ENCODE assay signal across 9 cellular contexts in the genomic region with DNA sequence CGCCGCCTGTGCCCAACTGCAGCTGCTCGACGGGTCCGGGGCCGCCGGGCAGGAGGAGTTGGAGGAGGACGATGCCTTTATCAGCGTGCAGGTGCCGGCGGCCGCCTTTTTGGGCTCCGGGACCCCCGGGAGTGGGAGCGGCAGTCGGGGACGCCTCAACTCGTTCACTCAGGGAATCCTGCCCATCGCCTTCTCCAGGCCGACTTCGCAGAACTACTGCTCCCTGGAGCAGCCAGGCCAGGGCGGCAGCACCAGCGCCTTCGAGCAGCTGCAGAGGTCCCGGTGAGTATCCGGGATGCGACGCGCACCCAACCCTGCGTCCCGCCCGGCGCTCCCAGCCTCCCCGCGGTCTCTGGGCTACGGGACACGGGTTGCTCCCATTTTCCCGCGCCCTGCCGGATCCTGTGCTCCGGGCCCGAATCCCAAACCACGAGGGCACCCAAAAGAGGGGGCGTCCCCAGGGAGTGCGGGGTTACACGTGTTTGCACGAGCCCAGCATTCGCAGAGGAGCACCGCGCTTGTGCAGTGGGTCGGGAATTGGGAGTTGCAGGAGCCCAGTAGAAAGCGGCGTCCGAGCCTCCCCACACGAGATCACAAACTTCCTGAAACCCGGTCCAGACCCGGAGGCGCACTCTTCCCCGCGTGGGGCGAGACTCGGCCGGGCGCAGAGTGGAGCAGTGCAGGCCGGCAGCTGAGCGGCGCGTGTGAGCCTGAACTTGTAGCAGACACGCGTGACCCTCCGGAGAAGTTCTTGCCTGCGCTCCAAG. TPM values are rescaled to one million over a fixed set of nuclear protein-coding genes. Genes with fewer than 3 reads are reported as not detected.
DNase-seq lines count a peak whose midpoint lies in the region.
"Had no signal": no experiment of that assay in that cellular context is flagged by ENCODE, and none has a peak within 500 bp of the region (broad histone marks: within the 10 kb centered on the region; RNA-seq: fewer than 3 reads in every experiment).

No MANE protein-coding gene starts in this region.

- peaks cover 2% of the 10 kb centered on the region for H3K27me3 ChIP-seq in rectal smooth muscle tissue (ENCODE audit: control insufficient read depth, insufficient read depth, low read length)

- DNase-seq in activated naive CD4-positive, alpha-beta T cell treated with Interleukin-2 at 50 U/mL for 16 hours = no peak
- peak; percentile 26 for DNase-seq in activated naive CD8-positive, alpha-beta T cell treated with anti-CD3 and anti-CD28 coated beads for 36 hours
- DNase-seq in hepatic stellate cell (ENCODE audit: low spot score) (peak; percentile 62), NCI-H2029 treated with DMSO at 0.1 percent for 48 hours (lab: John Stamatoyannopoulos, UW) (no peak), medulla oblongata (ENCODE audit: extremely low spot score) (no peak)

- H3K4me3 ChIP-seq in rectal smooth muscle tissue (ENCODE audit: low read length) = peak overlapping the region; percentile 71

- H3K4me1 ChIP-seq in rectal smooth muscle tissue (ENCODE audit: control insufficient read depth, insufficient read depth, low read length) = peaks cover 2% of the 10 kb centered on the region

- peak overlapping the region; percentile 23 for H3K27ac Mint-ChIP-seq in activated naive CD4-positive, alpha-beta T cell treated with anti-CD3 and anti-CD28 coated beads, Interleukin-2, amount 50 U/mL, for 24 hours
- peak overlapping the region in 1 of 3 donors; percentile 21 for H3K27ac Mint-ChIP-seq in IgD-negative memory B cell
- H3K27ac Mint-ChIP-seq in activated naive CD8-positive, alpha-beta T cell treated with anti-CD3 and anti-CD28 coated beads for 36 hours = no peak overlapping the region

- H3K4me1 Mint-ChIP-seq in activated naive CD4-positive, alpha-beta T cell treated with anti-CD3 and anti-CD28 coated beads, Interleukin-2, amount 50 U/mL, for 24 hours = peaks cover 18% of the 10 kb centered on the region
- peaks cover 12 to 14% (median 13%) of the 10 kb centered on the region in 3 donors for H3K4me1 Mint-ChIP-seq in IgD-negative memory B cell
- H3K4me1 Mint-ChIP-seq in activated naive CD8-positive, alpha-beta T cell treated with anti-CD3 and anti-CD28 coated beads for 36 hours = peaks cover 25% of the 10 kb centered on the region

- peaks cover 2% of the 10 kb centered on the region for H3K36me3 Mint-ChIP-seq in activated naive CD4-positive, alpha-beta T cell treated with anti-CD3 and anti-CD28 coated beads, Interleukin-2, amount 50 U/mL, for 24 hours
- no peaks in the 10 kb centered on the region for H3K36me3 Mint-ChIP-seq in IgD-negative memory B cell
- peaks cover 6% of the 10 kb centered on the region for H3K36me3 Mint-ChIP-seq in activated naive CD8-positive, alpha-beta T cell treated with anti-CD3 and anti-CD28 coated beads for 36 hours

- H3K9me3 Mint-ChIP-seq in activated naive CD4-positive, alpha-beta T cell treated with anti-CD3 and anti-CD28 coated beads, Interleukin-2, amount 50 U/mL, for 24 hours = no peaks in the 10 kb centered on the region
- H3K9me3 Mint-ChIP-seq in IgD-negative memory B cell = no peaks in the 10 kb centered on the region
- H3K9me3 Mint-ChIP-seq in activated naive CD8-positive, alpha-beta T cell treated with anti-CD3 and anti-CD28 coated beads for 36 hours = no peaks in the 10 kb centered on the region

- H3K27me3 Mint-ChIP-seq in activated naive CD4-positive, alpha-beta T cell treated with anti-CD3 and anti-CD28 coated beads, Interleukin-2, amount 50 U/mL, for 24 hours = peaks cover 29% of the 10 kb centered on the region
- H3K27me3 Mint-ChIP-seq in IgD-negative memory B cell = peaks cover 52% of the 10 kb centered on the region
- H3K27me3 Mint-ChIP-seq in activated naive CD8-positive, alpha-beta T cell treated with anti-CD3 and anti-CD28 coated beads for 36 hours = peaks cover 56% of the 10 kb centered on the region

- H3K4me3 Mint-ChIP-seq in activated naive CD4-positive, alpha-beta T cell treated with anti-CD3 and anti-CD28 coated beads, Interleukin-2, amount 50 U/mL, for 24 hours = peak overlapping the region; percentile 49
- peak overlapping the region; percentile 30 to 83 (median 46) for H3K4me3 Mint-ChIP-seq in IgD-negative memory B cell
- H3K4me3 Mint-ChIP-seq in activated naive CD8-positive, alpha-beta T cell treated with anti-CD3 and anti-CD28 coated beads for 36 hours = peak overlapping the region; percentile 70

- no peak overlapping the region for H3K9ac ChIP-seq in rectal smooth muscle tissue (ENCODE audit: low read length)

- no peak overlapping the region for H3K27ac ChIP-seq in rectal smooth muscle tissue (ENCODE audit: low read depth, low read length)
- H3K27ac ChIP-seq: epithelial cell of prostate had no signal

- H3K36me3 ChIP-seq in rectal smooth muscle tissue (ENCODE audit: control insufficient read depth, insufficient read depth, low read length) = no peaks in the 10 kb centered on the region

RNA-seq across cellular contexts. Expression of a gene that starts 1.2 kb away (rescaled TPM):
- 0.30 TPM for polyA plus RNA-seq in IgD-negative memory B cell
- total RNA-seq in activated naive CD8-positive, alpha-beta T cell treated with anti-CD3 and anti-CD28 coated beads for 36 hours = 10 to 100 TPM; 10.0 to 11.8 TPM

Comparison
In these comparisons a context has a peak if more than half of its experiments do, and no peak if none do; other contexts are left out.
1. DNase-seq: peak in activated naive CD8-positive, alpha-beta T cell treated with anti-CD3 and anti-CD28 coated beads for 36 hours (single experiment) and hepatic stellate cell (single experiment); none in activated naive CD4-positive, alpha-beta T cell treated with Interleukin-2 at 50 U/mL for 16 hours (single experiment), NCI-H2029 treated with DMSO at 0.1 percent for 48 hours (single experiment) and medulla oblongata (single experiment).
2. Peak in every context shown above with its lines, with median percentiles within 50 percentile points of each other: H3K4me3 Mint-ChIP-seq.